In the genomic region with DNA sequence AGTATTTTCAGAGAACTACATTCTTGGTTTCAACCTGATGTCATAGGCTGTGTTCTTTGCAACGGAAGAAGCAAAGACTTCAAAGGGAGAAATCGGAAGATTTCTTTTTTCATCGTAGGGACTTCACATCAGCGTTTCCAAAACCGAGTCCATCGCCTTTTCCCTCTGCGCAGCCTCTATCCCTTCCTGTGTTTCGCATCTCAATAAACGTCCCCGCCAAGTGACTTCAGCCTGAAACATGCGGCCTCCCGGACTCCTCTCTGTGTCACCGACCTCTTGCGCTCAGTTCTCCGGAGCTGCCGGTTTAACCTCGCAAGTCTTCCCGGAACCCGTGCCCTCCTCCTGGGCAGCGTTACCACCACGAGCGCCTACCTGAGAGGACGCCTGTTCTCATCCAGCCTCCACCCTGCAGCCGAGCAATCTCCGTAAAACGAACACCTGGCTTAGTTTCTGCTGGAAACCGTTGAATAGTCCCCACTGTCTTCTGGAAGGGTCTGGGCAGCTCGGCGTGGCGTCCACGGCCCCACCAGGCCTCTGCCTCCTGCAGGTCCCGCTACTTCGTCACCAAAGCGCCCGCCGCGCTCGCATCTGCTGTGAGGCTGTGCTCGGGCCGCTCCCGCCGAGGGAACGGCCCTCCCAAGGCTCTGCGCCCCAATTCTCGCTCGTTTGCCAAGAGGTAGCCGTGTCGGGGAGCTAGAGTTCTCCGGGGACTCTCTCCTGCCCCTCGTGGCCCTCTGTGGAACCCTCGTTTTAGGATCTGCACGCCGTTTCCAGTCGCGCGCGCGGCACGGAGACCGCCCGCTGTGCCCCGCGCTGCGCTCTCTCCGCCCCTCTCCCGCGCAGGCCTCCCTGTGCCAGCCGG, we compare ENCODE assay signal across 8 cellular contexts. TPM values are rescaled to one million over a fixed set of nuclear protein-coding genes. Genes with fewer than 3 reads are reported as not detected.
DNase-seq lines count a peak whose midpoint lies in the region; ATAC-seq and TF ChIP-seq lines count a peak whose summit lies in the region.

GLB1L3 (plus strand) TSS at position 846 of the 862 bp plus-strand sequence. CDS start 362 bp downstream, outside the sequence.

- H3K4me1 ChIP-seq in esophagus muscularis mucosa: peaks cover 16 to 24% (median 23%) of the 10 kb centered on the region in 4 donors

- H3K27ac ChIP-seq in CD4-positive, alpha-beta T cell (ENCODE audit: low read depth, low read length): peak within 1 kb of the TSS; percentile 50
- no peak within 1 kb of the TSS for H3K27ac ChIP-seq in esophagus muscularis mucosa (replicated peaks in 1 of 4)

- H3K4me3 Mint-ChIP-seq in CD4-positive, alpha-beta T cell: peak within 1 kb of the TSS; percentile 92
- H3K4me3 Mint-ChIP-seq in nephron: peak within 1 kb of the TSS; percentile 78 to 86 (median 85)

- TF ChIP-seq POLR2A in esophagus muscularis mucosa (IDR thresholded peaks at IDR 0.05; ENCODE audit: low read depth): no peak

- H3K27me3 Mint-ChIP-seq in CD4-positive, alpha-beta T cell: peaks cover 3% of the 10 kb centered on the region
- peaks cover 95% of the 10 kb centered on the region for H3K27me3 Mint-ChIP-seq in nephron (ENCODE audit: low read depth)

- H3K4me3 ChIP-seq in esophagus muscularis mucosa: peak within 1 kb of the TSS; percentile 36 to 50 (median 45)

- H3K36me3 Mint-ChIP-seq in CD4-positive, alpha-beta T cell (ENCODE audit: low read depth): peaks cover 12% of the 10 kb centered on the region
- no peaks in the 10 kb centered on the region for H3K36me3 Mint-ChIP-seq in nephron (ENCODE audit: low read depth)

- DNase-seq in CD4-positive, alpha-beta T cell: peak; percentile 62 to 78 (median 72)
- peak; percentile 82 for DNase-seq in NCI-H146 (lab: John Stamatoyannopoulos, UW)
- peak; percentile 70 for DNase-seq in activated T-cell treated with anti-CD3 and anti-CD28 coated beads for 1 hour (ENCODE audit: low read depth)
- DNase-seq in esophagus muscularis mucosa (ENCODE audit: extremely low spot score): no peak
- peak; percentile 80 for DNase-seq in stimulated activated naive CD8-positive, alpha-beta T cell treated with anti-CD3 and anti-CD28 coated beads, Interleukin-15, Interleukin-2, amounts not matched to agents 100 U/mL and 50 U/mL, for 24 hours
- no peak for DNase-seq in RKO (ENCODE audit: low spot score)

- no peak for TF ChIP-seq EP300 in esophagus muscularis mucosa (IDR thresholded peaks at IDR 0.05)

- POLR2A ChIA-PET in CD4-positive, alpha-beta T cell (lab: Charles Lee): interaction anchor here (0.6 to 7.2 kb wide), 10 partner anchors 12 to 207 kb away, joined by 3 to 54 read pairs (median 4); partner anchors contain the start of genes ACAD8, JAM3, NCAPD3 and THYN1

- peaks cover 55% of the 10 kb centered on the region for H3K4me1 Mint-ChIP-seq in CD4-positive, alpha-beta T cell (ENCODE audit: low read depth)
- H3K4me1 Mint-ChIP-seq in nephron: peaks cover 19% of the 10 kb centered on the region

- intact Hi-C loops in CD4-positive, alpha-beta T cell (cut with DNase I, micrococcal nuclease): loop anchor here (1.0 to 5.0 kb wide), 6 partner anchors 22 to 69 kb away; partner anchors contain the start of genes ACAD8 (in 1 of the 2), GLB1L2 (in 1 of the 2), THYN1 (in 1 of the 2) and VPS26B (in 1 of the 2)
- intact Hi-C loops in esophagus muscularis mucosa (cut with DNase I): no loop called here

- H3K27me3 ChIP-seq in CD4-positive, alpha-beta T cell (ENCODE audit: control insufficient read depth, insufficient read depth, low read length): peaks cover 6% of the 10 kb centered on the region
- peaks cover 15 to 97% (median 47%) of the 10 kb centered on the region in 4 donors for H3K27me3 ChIP-seq in esophagus muscularis mucosa

- TF ChIP-seq CTCF in CD4-positive, alpha-beta T cell (IDR thresholded peaks at IDR 0.05): peak; percentile 76
- TF ChIP-seq CTCF in esophagus muscularis mucosa (IDR thresholded peaks at IDR 0.05): peak in 1 of 3 experiments; percentile 29
- peak in 1 of 3 experiments; percentile 36 for TF ChIP-seq CTCF in nephron (IDR thresholded peaks at IDR 0.05; ENCODE audit: unreplicated experiment in 3 of 3)

- no peaks in the 10 kb centered on the region for H3K9me3 Mint-ChIP-seq in CD4-positive, alpha-beta T cell
- H3K9me3 Mint-ChIP-seq in nephron: peaks cover 3% of the 10 kb centered on the region

- H3K27ac Mint-ChIP-seq in CD4-positive, alpha-beta T cell: peak within 1 kb of the TSS; percentile 83
- no peak within 1 kb of the TSS for H3K27ac Mint-ChIP-seq in nephron

- no peaks in the 10 kb centered on the region for H3K36me3 ChIP-seq in esophagus muscularis mucosa

- 2% methylated on average over 49 of the region's 68 CpGs for WGBS in esophagus muscularis mucosa

- CTCF ChIA-PET in CD4-positive, alpha-beta T cell (lab: Charles Lee): interaction anchor here (0.6 to 3.4 kb wide), 17 partner anchors 10 to 337 kb away, joined by 3 to 23 read pairs (median 4); partner anchors contain the start of genes ACAD8, GLB1L2, NCAPD3 and THYN1

- peak; percentile 93 for ATAC-seq in CD4-positive, alpha-beta T cell (ENCODE audit: poor library complexity)
- peak; percentile 79 for ATAC-seq in GM21515 (IDR thresholded peaks at IDR 0.05; ENCODE audit: unreplicated experiment)
- ATAC-seq in stimulated activated naive CD8-positive, alpha-beta T cell treated with anti-CD3 and anti-CD28 coated beads, Interleukin-15, Interleukin-2, amounts not matched to agents 100 U/mL and 50 U/mL, for 24 hours: peak; percentile 86

- H3K9me3 ChIP-seq in CD4-positive, alpha-beta T cell (ENCODE audit: control insufficient read depth, low read length): peaks cover 3% of the 10 kb centered on the region
- H3K9me3 ChIP-seq in esophagus muscularis mucosa: peaks cover 0 to 7% (median 0%) of the 10 kb centered on the region in 4 donors

RNA-seq across cellular contexts. Expression of gene GLB1L3, which starts in this region (rescaled TPM):
- 1 to 10 TPM; 1.3 to 1.5 TPM for total RNA-seq in CD4-positive, alpha-beta T cell
- total RNA-seq in esophagus muscularis mucosa: under 1 TPM in 3 of 4 donors, not detected in 1; 0.29 to 0.42 (median 0.32) TPM

Comparison
In these comparisons a context has a peak if more than half of its experiments do, and no peak if none do; other contexts are left out.
1. DNase-seq: peak in CD4-positive, alpha-beta T cell (10 of 10), NCI-H146 (single experiment), activated T-cell treated with anti-CD3 and anti-CD28 coated beads for 1 hour (single experiment) and stimulated activated naive CD8-positive, alpha-beta T cell treated with anti-CD3 and anti-CD28 coated beads, Interleukin-15, Interleukin-2, amounts not matched to agents 100 U/mL and 50 U/mL, for 24 hours (single experiment); none in esophagus muscularis mucosa (single experiment) and RKO (single experiment).
2. Peak in every context shown above with its lines, with median percentiles within 50 percentile points of each other: ATAC-seq.